ENCODE assay signal across 10 cellular contexts in genomic region chr3:24520941-24521305, GRCh38. TPM values are rescaled to one million over a fixed set of nuclear protein-coding genes. Genes with fewer than 3 reads are reported as not detected.
DNase-seq lines count a peak whose midpoint lies in the region; ATAC-seq and TF ChIP-seq lines count a peak whose summit lies in the region.
"Had no signal": no experiment of that assay in that cellular context is flagged by ENCODE, and none has a peak within 500 bp of the region (broad histone marks: within the 10 kb centered on the region; RNA-seq: fewer than 3 reads in every experiment).

No MANE protein-coding gene starts in this region.

- no peaks in the 10 kb centered on the region for H3K27me3 ChIP-seq in uterus

- H3K4me1 Mint-ChIP-seq in natural killer cell (peaks cover 0 to 7% of the 10 kb centered on the region in 2 donors), naive B cell (peaks cover 20 to 31% (median 30%) of the 10 kb centered on the region in 3 donors)
- H3K4me1 Mint-ChIP-seq in natural killer cell treated with Interleukin-12 subunit alpha and Interleukin-12 subunit beta and Interleukin-15 and Interleukin-18, amount 100 ng/mL, for 72 hours (ENCODE audit: low read depth in 2 of 2), result peaks cover 4 to 5% of the 10 kb centered on the region in 2 donors
- H3K4me1 Mint-ChIP-seq: CD4-positive, CD25-positive, alpha-beta regulatory T cell had no signal

- no peaks in the 10 kb centered on the region for H3K36me3 ChIP-seq in uterus

- H3K4me1 ChIP-seq in uterus, result no peaks in the 10 kb centered on the region

- no peak for DNase-seq in natural killer cell
- DNase-seq in natural killer cell treated with Interleukin-12 subunit alpha and Interleukin-12 subunit beta and Interleukin-15 and Interleukin-18, amount 100 ng/mL, for 72 hours (ENCODE audit: low spot score), result no peak
- DNase-seq in epithelial cell of esophagus (ENCODE audit: low read depth), result peak; percentile 21
- DNase-seq in naive B cell, result no peak
- no peak for DNase-seq in uterus
- no peak for DNase-seq in NCI-H1694 treated with DMSO at 0.1 percent for 48 hours (lab: John Stamatoyannopoulos, UW)
- DNase-seq in COLO668 (lab: John Stamatoyannopoulos, UW; ENCODE audit: unreplicated experiment), result no peak
- no peak for DNase-seq in activated CD4-positive, CD25-positive, alpha-beta regulatory T cell (lab: John Stamatoyannopoulos, UW)
- DNase-seq: NCI-H446 treated with DMSO at 0.1 percent for 48 hours had no signal

- no peak overlapping the region for H3K27ac Mint-ChIP-seq in natural killer cell
- H3K27ac Mint-ChIP-seq in natural killer cell treated with Interleukin-12 subunit alpha and Interleukin-12 subunit beta and Interleukin-15 and Interleukin-18, amount 100 ng/mL, for 72 hours, result no peak overlapping the region
- H3K27ac Mint-ChIP-seq in naive B cell, result peak overlapping the region; percentile 5 to 80 (median 50)
- H3K27ac Mint-ChIP-seq: CD4-positive, CD25-positive, alpha-beta regulatory T cell had no signal

- H3K36me3 Mint-ChIP-seq in natural killer cell (no peaks in the 10 kb centered on the region), naive B cell (no peaks in the 10 kb centered on the region)
- peaks cover 6% of the 10 kb centered on the region for H3K36me3 Mint-ChIP-seq in natural killer cell treated with Interleukin-12 subunit alpha and Interleukin-12 subunit beta and Interleukin-15 and Interleukin-18, amount 100 ng/mL, for 72 hours
- H3K36me3 Mint-ChIP-seq: CD4-positive, CD25-positive, alpha-beta regulatory T cell had no signal

- H3K9me3 Mint-ChIP-seq in natural killer cell (peaks cover 0 to 2% of the 10 kb centered on the region in 2 donors), naive B cell (no peaks in the 10 kb centered on the region)
- no peaks in the 10 kb centered on the region for H3K9me3 Mint-ChIP-seq in natural killer cell treated with Interleukin-12 subunit alpha and Interleukin-12 subunit beta and Interleukin-15 and Interleukin-18, amount 100 ng/mL, for 72 hours

- H3K4me3 Mint-ChIP-seq in natural killer cell, result peak overlapping the region; percentile 22
- no peak overlapping the region for H3K4me3 Mint-ChIP-seq in natural killer cell treated with Interleukin-12 subunit alpha and Interleukin-12 subunit beta and Interleukin-15 and Interleukin-18, amount 100 ng/mL, for 72 hours
- H3K4me3 Mint-ChIP-seq in naive B cell, result peak overlapping the region; percentile 67 to 89 (median 82)
- H3K4me3 Mint-ChIP-seq: CD4-positive, CD25-positive, alpha-beta regulatory T cell had no signal

- peaks cover 33 to 46% of the 10 kb centered on the region in 2 donors for H3K27me3 Mint-ChIP-seq in natural killer cell (ENCODE audit: low read depth in 2 of 2)
- H3K27me3 Mint-ChIP-seq in natural killer cell treated with Interleukin-12 subunit alpha and Interleukin-12 subunit beta and Interleukin-15 and Interleukin-18, amount 100 ng/mL, for 72 hours, result peaks cover 26 to 33% of the 10 kb centered on the region in 2 donors
- peaks cover 9 to 14% (median 11%) of the 10 kb centered on the region in 3 donors for H3K27me3 Mint-ChIP-seq in naive B cell

- TF ChIP-seq CTCF in natural killer cell (IDR thresholded peaks at IDR 0.05), result no peak
- TF ChIP-seq CTCF in epithelial cell of esophagus (IDR thresholded peaks at IDR 0.05; ENCODE audit: insufficient read depth, low read depth, low read length, missing control alignments), result no peak
- TF ChIP-seq CTCF in uterus (IDR thresholded peaks at IDR 0.05), result no peak

- peak overlapping the region in 1 of 2 donors; percentile 75 for H3K27ac ChIP-seq in uterus

- no peak for TF ChIP-seq POLR2A in uterus (IDR thresholded peaks at IDR 0.05)

- H3K4me3 ChIP-seq in epithelial cell of esophagus (ENCODE audit: low read length), result peak overlapping the region; percentile 56
- H3K4me3 ChIP-seq in uterus, result peak overlapping the region; percentile 43 to 59

- ATAC-seq in natural killer cell (peak in 1 of 3 donors; percentile 7), naive B cell (ENCODE audit: low read depth in 2 of 2) (no peak)
- no peak for ATAC-seq in natural killer cell treated with Interleukin-12 subunit alpha and Interleukin-12 subunit beta and Interleukin-15 and Interleukin-18, amount 100 ng/mL, for 72 hours

- H3K9me3 ChIP-seq in uterus, result no peaks in the 10 kb centered on the region

- intact Hi-C loops in natural killer cell (cut with micrococcal nuclease), result no loop called here
- intact Hi-C loops in uterus (cut with DNase I; ENCODE audit: low total_unique reads), result no loop called here

RNA-seq across cellular contexts. Expression of gene THRB, which starts 26.3 kb away (rescaled TPM):
- total RNA-seq in natural killer cell (under 1 TPM in 1 of 3 donors, not detected in 2; 0.05 TPM), uterus (10 to 100 TPM in 2 of 4 donors, 1 to 10 TPM in 2; 4.6 to 38.2 (median 17.3) TPM)
- under 1 TPM in 1 of 2 donors, not detected in 1; 0.22 TPM for total RNA-seq in natural killer cell treated with Interleukin-12 subunit alpha and Interleukin-12 subunit beta and Interleukin-15 and Interleukin-18, amount 100 ng/mL, for 72 hours
- 1 to 10 TPM in 5 of 6 donors, under 1 TPM in 1; 0.38 to 5.1 (median 1.8) TPM for polyA plus RNA-seq in naive B cell (ENCODE audit: low read depth in 6 of 6)
- polyA plus RNA-seq: CD4-positive, CD25-positive, alpha-beta regulatory T cell had no signal

Comparison
In these comparisons a context has a peak if more than half of its experiments do, and no peak if none do; other contexts are left out.
1. H3K27ac Mint-ChIP-seq: peak in naive B cell (6 of 6); none in natural killer cell (0 of 2) and natural killer cell treated with Interleukin-12 subunit alpha and Interleukin-12 subunit beta and Interleukin-15 and Interleukin-18, amount 100 ng/mL, for 72 hours (0 of 2).
2. RNA of gene THRB, which starts 26.3 kb away (total RNA-seq): 4.6 to 38.2 TPM in uterus; 0.22 TPM in natural killer cell treated with Interleukin-12 subunit alpha and Interleukin-12 subunit beta and Interleukin-15 and Interleukin-18, amount 100 ng/mL, for 72 hours and 0.05 TPM in natural killer cell; every median in the first group is over 4 times any median in the second.